ENCODE assay signal across 35 cellular contexts in genomic region chr6:135601857-135602256, GRCh38.
"Had no signal": no experiment of that assay in that cellular context is flagged by ENCODE, and none has a peak within 500 bp of the region (broad histone marks: within the 10 kb centered on the region; RNA-seq: fewer than 3 reads in every experiment).

No MANE protein-coding gene starts in this region.

- H3K27me3 ChIP-seq: MG63 had no signal

- H3K4me2 ChIP-seq: KMS-11 had no signal

- H3K36me3 ChIP-seq: MG63 had no signal

- DNase-seq: Karpas-422, Kasumi-1, MG63, MM.1S, MV-4-11, NCI-H1048, NCI-H1092, NCI-H1092 treated with DMSO at 0.1 percent for 48 hours, NCI-H1105, NCI-H1105 treated with DMSO at 0.1 percent for 48 hours, NCI-H1417, NCI-H1417 treated with DMSO at 0.1 percent for 48 hours, NCI-H1436, NCI-H1436 treated with DMSO at 0.1 percent for 48 hours, NCI-H146, NCI-H1694, NCI-H1694 treated with DMSO at 0.1 percent for 48 hours, NCI-H187, NCI-H187 treated with DMSO at 0.1 percent for 48 hours, NCI-H1930, NCI-H2029, NCI-H2029 treated with DMSO at 0.1 percent for 48 hours, NCI-H2081, NCI-H2081 treated with DMSO at 0.1 percent for 48 hours, NCI-H2107, NCI-H2171, NCI-H2171 treated with DMSO at 0.1 percent for 48 hours, NCI-H2227 treated with DMSO at 0.1 percent for 48 hours, NCI-H226, NCI-H345, NCI-H446, NCI-H446 treated with DMSO at 0.1 percent for 48 hours, NCI-H510A, NCI-H510A treated with DMSO at 0.1 percent for 48 hours had no signal

- H3K27ac ChIP-seq: KMS-11 had no signal

- H3K9ac ChIP-seq: KMS-11 had no signal

- H3K4me3 ChIP-seq: MG63 had no signal
